ENCODE assay signal across 22 cellular contexts in genomic region chrX:9518896-9519295, GRCh38. TPM values are rescaled to one million over a fixed set of nuclear protein-coding genes. Genes with fewer than 3 reads are reported as not detected.
A peak's percentile ranks its signal among the peaks of the same experiment; 100 is the strongest.
DNase-seq lines count a peak whose midpoint lies in the region; ATAC-seq, FAIRE-seq and TF ChIP-seq lines count a peak whose summit lies in the region.
"Had no signal": no experiment of that assay in that cellular context is flagged by ENCODE, and none has a peak within 500 bp of the region (broad histone marks: within the 10 kb centered on the region; RNA-seq: fewer than 3 reads in every experiment).

No MANE protein-coding gene starts in this region.

- no peaks in the 10 kb centered on the region for H3K9me3 ChIP-seq in A549
- no peaks in the 10 kb centered on the region for H3K9me3 ChIP-seq in H9 (ENCODE audit: control insufficient read depth, low read depth, low read length)
- H3K9me3 ChIP-seq: HAP-1 had no signal

- H3K56ac ChIP-seq in H9 (ENCODE audit: insufficient read length, low read depth, low read length) = no peak overlapping the region

- H3K27ac Mint-ChIP-seq in H9 = no peak overlapping the region
- H3K27ac Mint-ChIP-seq in T-cell = no peak overlapping the region
- no peak overlapping the region for H3K27ac Mint-ChIP-seq in T-helper 2 cell treated with Interferon-gamma antibody and Interleukin-4, amounts not matched to agents 5 μg/mL and 100 μg/mL, for 36 hours
- H3K27ac Mint-ChIP-seq: HFFc6 had no signal

- TF ChIP-seq CTCF in A549 (IDR thresholded peaks at IDR 0.05) (no peak), H9 (conservative IDR thresholded peaks at IDR 0.05) (no peak)

- H4K8ac ChIP-seq in H9 (replicated peaks; ENCODE audit: insufficient read length, low read depth, low read length) = peak overlapping the region; percentile 39

- H2BK5ac ChIP-seq in H9 (ENCODE audit: insufficient read length, low read length) = no peak overlapping the region

- no peak overlapping the region for H2BK15ac ChIP-seq in H9 (ENCODE audit: low read depth, low read length)

- no peak overlapping the region for H2BK20ac ChIP-seq in H9 (ENCODE audit: low read depth, low read length, poor library complexity, severe bottlenecking)

- H3K27me3 Mint-ChIP-seq in H9 (ENCODE audit: low read depth) (no peaks in the 10 kb centered on the region; the same call in 1 of the 2 replicates), T-cell (no peaks in the 10 kb centered on the region)
- H3K27me3 Mint-ChIP-seq in T-helper 2 cell treated with Interferon-gamma antibody and Interleukin-4, amounts not matched to agents 5 μg/mL and 100 μg/mL, for 36 hours (ENCODE audit: low read depth) = no peaks in the 10 kb centered on the region
- H3K27me3 Mint-ChIP-seq: CD4-positive, alpha-beta memory T cell had no signal

- H3K36me3 Mint-ChIP-seq in H9 (ENCODE audit: insufficient read depth in 1 of 3, low read depth in 3 of 3) (peaks cover 0 to 11% (median under 1%) of the 10 kb centered on the region in 3 experiments; a peak in 4 of 7 replicates), T-cell (peaks cover 10% of the 10 kb centered on the region)
- H3K36me3 Mint-ChIP-seq in T-helper 2 cell treated with Interferon-gamma antibody and Interleukin-4, amounts not matched to agents 5 μg/mL and 100 μg/mL, for 36 hours (ENCODE audit: low read depth) = peaks cover 6% of the 10 kb centered on the region

- H2AFZ ChIP-seq in H9 (ENCODE audit: low read length) = no peak overlapping the region
- H2AFZ ChIP-seq: GM23248 had no signal

- H2AK5ac ChIP-seq in H9 (ENCODE audit: insufficient read length, low read length) = no peak overlapping the region

- H3K79me2 ChIP-seq in H9 (ENCODE audit: insufficient read depth, low read length) = peaks cover 2% of the 10 kb centered on the region; the same call in 1 of the 2 replicates

- H3K4me1 ChIP-seq in A549 = no peaks in the 10 kb centered on the region
- H3K4me1 ChIP-seq in H9 (ENCODE audit: insufficient read depth, low read length) = no peaks in the 10 kb centered on the region; the same call in 1 of the 2 replicates
- H3K4me1 ChIP-seq: HAP-1 had no signal

- no peak overlapping the region for H3K4me2 ChIP-seq in A549
- H3K4me2 ChIP-seq in H9 (ENCODE audit: insufficient read depth, insufficient read length, low read length) = no peak overlapping the region

- H3K79me1 ChIP-seq in H9 (ENCODE audit: insufficient read depth, low read depth, low read length, poor library complexity, severe bottlenecking) = no peaks in the 10 kb centered on the region

- no peaks in the 10 kb centered on the region for H3K27me3 ChIP-seq in H9 (ENCODE audit: insufficient read depth, low read length)

- H3T11ph ChIP-seq in H9 (ENCODE audit: low read length) = no peak overlapping the region

- CTCF ChIA-PET in A549 (lab: Yijun Ruan, JAX) (no interaction called here), T-cell (lab: Charles Lee) (no interaction called here)

- ATAC-seq in A549 (no peak), T-cell (replicated peaks in 1 of 4) (no peak), GM19397 (IDR thresholded peaks at IDR 0.05; ENCODE audit: unreplicated experiment) (no peak), GM18868 (IDR thresholded peaks at IDR 0.05; ENCODE audit: unreplicated experiment) (no peak)

- TF ChIP-seq POLR2A in A549 (IDR thresholded peaks at IDR 0.05; ENCODE audit: low read length) = no peak
- TF ChIP-seq POLR2A in erythroblast (IDR thresholded peaks at IDR 0.05; ENCODE audit: low read length) = no peak

- no peak for TF ChIP-seq RAD21 in A549 (conservative IDR thresholded peaks at IDR 0.05 in 1 of 2, IDR thresholded peaks at IDR 0.05 in 1 of 2)

- peak; percentile 43 for FAIRE-seq in A549 (lab: Jason Lieb, UNC)
- FAIRE-seq: GM12891, GM18507, H1 had no signal

- H4K5ac ChIP-seq in H9 (ENCODE audit: insufficient read length, low read depth, low read length) = no peak overlapping the region

- DNase-seq in A549 (ENCODE audit: low read depth in 1 of 2, low spot score in 1 of 2) = no peak
- no peak for DNase-seq in H9
- DNase-seq in erythroblast (lab: John Stamatoyannopoulos, UW) = peak; percentile 12 to 26
- DNase-seq in mesenteric fat pad (ENCODE audit: low spot score) = peak; percentile 26
- no peak for DNase-seq in T-cell
- no peak for DNase-seq in T-helper 2 cell treated with Interferon-gamma antibody and Interleukin-4, amounts not matched to agents 5 μg/mL and 100 μg/mL, for 36 hours (ENCODE audit: low spot score)
- DNase-seq: 8988T; C1 segment of cervical spinal cord; Calu3; CD4-positive, alpha-beta memory T cell; COR-L47; DMS53; DMS79 treated with DMSO at 0.1 percent for 48 hours; GF-D8; GM23248; HFFc6 had no signal

- no peak overlapping the region for H3K18ac ChIP-seq in H9 (ENCODE audit: insufficient read length, low read depth, low read length)

- H3K4me3 ChIP-seq in A549 = no peak overlapping the region
- H3K4me3 ChIP-seq: GM23248, HAP-1 had no signal

- H3K27ac ChIP-seq in A549 = no peak overlapping the region
- no peak overlapping the region for H3K27ac ChIP-seq in H9 (ENCODE audit: insufficient read length, low read depth, low read length)
- H3K27ac ChIP-seq: GM23248 had no signal

- H3K23ac ChIP-seq in H9 (ENCODE audit: insufficient read length, low read depth, low read length) = no peak overlapping the region

- no peak overlapping the region for H4K91ac ChIP-seq in H9 (ENCODE audit: insufficient read length, low read depth, low read length)

- H3K4me3 Mint-ChIP-seq in H9 = no peak overlapping the region
- H3K4me3 Mint-ChIP-seq in T-cell = no peak overlapping the region
- H3K4me3 Mint-ChIP-seq in T-helper 2 cell treated with Interferon-gamma antibody and Interleukin-4, amounts not matched to agents 5 μg/mL and 100 μg/mL, for 36 hours = no peak overlapping the region
- H3K4me3 Mint-ChIP-seq: CD4-positive, alpha-beta memory T cell; HFFc6 had no signal

- no peak overlapping the region; the same call in 1 of the 2 replicates for H3K14ac ChIP-seq in H9 (ENCODE audit: insufficient read depth, low read length)

- H3K23me2 ChIP-seq in H9 (ENCODE audit: insufficient read length, low read depth, low read length, poor library complexity, severe bottlenecking) = no peaks in the 10 kb centered on the region

- WGBS in A549 (ENCODE audit: missing lambda C conversion rate) = 93% methylated on average over 5 of the region's 5 CpGs
- no CpG with 5 or more reads among the region's 5 CpGs for WGBS in H9 (ENCODE audit: extremely low coverage, insufficient read length, low lambda C conversion rate)

- no peak overlapping the region for H3K9ac ChIP-seq in H9 (ENCODE audit: extremely low read depth, insufficient read length, low read length)
- H3K9ac ChIP-seq: GM23248 had no signal

- no peak overlapping the region for H2BK120ac ChIP-seq in H9 (ENCODE audit: low read depth, low read length, poor library complexity, severe bottlenecking)

- H3K9me3 Mint-ChIP-seq in H9 = peaks cover 2 to 61% of the 10 kb centered on the region in 2 experiments; a peak in 3 of 5 replicates
- H3K9me3 Mint-ChIP-seq in T-cell = no peaks in the 10 kb centered on the region
- no peaks in the 10 kb centered on the region for H3K9me3 Mint-ChIP-seq in T-helper 2 cell treated with Interferon-gamma antibody and Interleukin-4, amounts not matched to agents 5 μg/mL and 100 μg/mL, for 36 hours
- H3K9me3 Mint-ChIP-seq: CD4-positive, alpha-beta memory T cell; HFFc6 had no signal

- H4K20me1 ChIP-seq in H9 (ENCODE audit: control insufficient read depth, insufficient read depth, insufficient read length) = no peaks in the 10 kb centered on the region

- no peak overlapping the region for H3K4ac ChIP-seq in H9 (ENCODE audit: low read depth, low read length)

- H2BK12ac ChIP-seq in H9 (ENCODE audit: insufficient read length, low read depth, low read length) = no peak overlapping the region

- H3K4me1 Mint-ChIP-seq in H9 (peaks cover 19 to 32% of the 10 kb centered on the region in 2 experiments), T-cell (peaks cover 36 to 58% (median 54%) of the 10 kb centered on the region in 3 donors)
- H3K4me1 Mint-ChIP-seq in T-helper 2 cell treated with Interferon-gamma antibody and Interleukin-4, amounts not matched to agents 5 μg/mL and 100 μg/mL, for 36 hours (ENCODE audit: low read depth) = peaks cover 27% of the 10 kb centered on the region

- POLR2A ChIA-PET in A549 (lab: Yijun Ruan, JAX) = no interaction called here
- POLR2A ChIA-PET in T-cell (lab: Charles Lee) = no interaction called here

- TF ChIP-seq EP300 in A549 (IDR thresholded peaks at IDR 0.05) = no peak

TF ChIP-seq in A549, 52 proteins besides CTCF, POLR2A, EP300 and RAD21:
- no peak for TF ChIP-seq JUN (IDR thresholded peaks at IDR 0.05)
- TF ChIP-seq HEYL (CRISPR knock-in tag; IDR thresholded peaks at IDR 0.05) = no peak
- TF ChIP-seq RARB (CRISPR knock-in tag; IDR thresholded peaks at IDR 0.05) = no peak
- no peak for TF ChIP-seq KDM5A (IDR thresholded peaks at IDR 0.05)
- TF ChIP-seq HOXB13 (CRISPR knock-in tag; IDR thresholded peaks at IDR 0.05; ENCODE audit: low read depth) = no peak

RNA-seq across cellular contexts. Expression of gene TBL1X, which starts 54.0 kb away (rescaled TPM):
- polyA plus RNA-seq in A549 (2011; rRNA removed) (18.0 and 21.1 TPM in 2 replicates), A549 (2017; fragmentation: RNase III; extraction: RNeasy Plus Mini Kit Qiagen cat#74134 plus additional on column Dnase treatment) (14.3 to 15.1 TPM (median 14.6 TPM) in 3 replicates)
- 11.4 and 13.4 TPM in 2 replicates for polyA plus RNA-seq in A549 (2012; cell fraction: cytosol; rRNA removed)
- 14.9 and 18.8 TPM in 2 replicates for polyA plus RNA-seq in A549 (2012; cell fraction: nucleus; rRNA removed)
- 46.1 and 50.7 TPM in 2 replicates for polyA minus RNA-seq in A549 (2011; rRNA and poly(A)+ RNA removed)
- total RNA-seq in H9 (2021) (24.1 and 26.0 TPM in 2 replicates), mesenteric fat pad (19.2 TPM), T-cell (10 to 100 TPM; 21.0 to 50.8 (median 40.5) TPM)

Comparison
In these comparisons a context has a peak if more than half of its experiments do, and no peak if none do; other contexts are left out.
1. DNase-seq: peak in erythroblast (2 of 2) and mesenteric fat pad (single experiment); none in A549 (0 of 2), H9 (single experiment), T-cell (0 of 34) and T-helper 2 cell treated with Interferon-gamma antibody and Interleukin-4, amounts not matched to agents 5 μg/mL and 100 μg/mL, for 36 hours (single experiment).